ENCODE assay signal across 8 cellular contexts in genomic region chr12:94147991-94148840, GRCh38. TPM values are rescaled to one million over a fixed set of nuclear protein-coding genes. Genes with fewer than 3 reads are reported as not detected.
A peak's percentile ranks its signal among the peaks of the same experiment; 100 is the strongest.
DNase-seq lines count a peak whose midpoint lies in the region; ATAC-seq, FAIRE-seq and TF ChIP-seq lines count a peak whose summit lies in the region.

Gene PLXNC1, plus strand, starts transcription at chr12:94148577. Its CDS starts 395 bp downstream, at chr12:94148972.

- H3K9ac ChIP-seq in ES-I3 (ENCODE audit: low read depth, low read length), result peak within 1 kb of the TSS; percentile 71
- peak within 1 kb of the TSS; percentile 96 for H3K9ac ChIP-seq in MM.1S (ENCODE audit: low read length)

- H2AFZ ChIP-seq in MM.1S (ENCODE audit: low read length), result peak within 1 kb of the TSS; percentile 74

- no peak for FAIRE-seq in HTR-8/SVneo (lab: Jason Lieb, UNC)

- no peaks in the 10 kb centered on the region for H3K36me3 ChIP-seq in ES-I3 (ENCODE audit: insufficient read depth, low read length)
- H3K36me3 ChIP-seq in MM.1S (replicated peaks; ENCODE audit: insufficient read depth, low read length), result no peaks in the 10 kb centered on the region; the same call in 1 of the 2 replicates
- H3K36me3 ChIP-seq in kidney epithelial cell (ENCODE audit: control insufficient read depth, insufficient read depth, low read length), result no peaks in the 10 kb centered on the region

- peaks cover 46% of the 10 kb centered on the region for H3K79me2 ChIP-seq in MM.1S (ENCODE audit: low read length)

- peak within 1 kb of the TSS; percentile 94 for H3K4me3 Mint-ChIP-seq in central memory CD8-positive, alpha-beta T cell

- no peaks in the 10 kb centered on the region for H4K20me1 ChIP-seq in MM.1S (ENCODE audit: insufficient read depth, low read length)

- H3K27me3 ChIP-seq in MM.1S (replicated peaks; ENCODE audit: insufficient read depth, low read length) (no peaks in the 10 kb centered on the region), kidney epithelial cell (ENCODE audit: control insufficient read depth, insufficient read depth, low read length) (peaks cover 59% of the 10 kb centered on the region)

- peaks cover 29% of the 10 kb centered on the region for H3F3A ChIP-seq in MM.1S (ENCODE audit: insufficient read depth, low read length)

- no peaks in the 10 kb centered on the region for H3K27me3 Mint-ChIP-seq in central memory CD8-positive, alpha-beta T cell

- H3K4me1 ChIP-seq in ES-I3 (ENCODE audit: insufficient read depth, low read length) (peaks cover 14% of the 10 kb centered on the region; the same call in 1 of the 2 replicates), MM.1S (ENCODE audit: low read length) (peaks cover 20% of the 10 kb centered on the region)

- H3K9me3 ChIP-seq in ES-I3 (ENCODE audit: control insufficient read depth, insufficient read depth, low read length) (no peaks in the 10 kb centered on the region), MM.1S (replicated peaks; ENCODE audit: insufficient read depth, low read length) (no peaks in the 10 kb centered on the region)

- H3K27ac ChIP-seq in MM.1S (ENCODE audit: low read length), result peak within 1 kb of the TSS; percentile 82

- peak within 1 kb of the TSS; percentile 93 for H3K4me2 ChIP-seq in MM.1S (ENCODE audit: low read depth, low read length)

- ATAC-seq in GM21723 (IDR thresholded peaks at IDR 0.05; ENCODE audit: unreplicated experiment), result peak; percentile 35
- peak; percentile 63 to 64 for ATAC-seq in activated CD4-positive, CD25-positive, alpha-beta regulatory T cell treated with anti-CD3 and anti-CD28 coated beads, Interleukin-2, amount 50 U/mL, for 24 hours
- ATAC-seq in central memory CD8-positive, alpha-beta T cell (replicated peaks; ENCODE audit: extremely low read depth, poor library complexity, severe bottlenecking), result peak; percentile 62

- H3K4me3 ChIP-seq in MM.1S (ENCODE audit: low read length) (peak within 1 kb of the TSS; percentile 91), kidney epithelial cell (ENCODE audit: low read depth, low read length) (peak within 1 kb of the TSS; percentile 40)

- H3K36me3 Mint-ChIP-seq in central memory CD8-positive, alpha-beta T cell (ENCODE audit: insufficient read depth), result peaks cover 7% of the 10 kb centered on the region

- H3K9me3 Mint-ChIP-seq in central memory CD8-positive, alpha-beta T cell, result no peaks in the 10 kb centered on the region

- H3K9me2 ChIP-seq in MM.1S (replicated peaks; ENCODE audit: insufficient read depth, low read length), result no peaks in the 10 kb centered on the region

- no peak within 1 kb of the TSS for H3K27ac Mint-ChIP-seq in central memory CD8-positive, alpha-beta T cell (ENCODE audit: low read depth)

- no peak for TF ChIP-seq CTCF in MM.1S (IDR thresholded peaks at IDR 0.05; ENCODE audit: low read length)
- no peak for TF ChIP-seq CTCF in kidney epithelial cell (IDR thresholded peaks at IDR 0.05; ENCODE audit: insufficient read depth, low read length, poor library complexity, severe bottlenecking)

- H3K4me1 Mint-ChIP-seq in central memory CD8-positive, alpha-beta T cell, result peaks cover 20% of the 10 kb centered on the region

- DNase-seq in MM.1S, result peak; percentile 81
- peak; percentile 33 to 47 for DNase-seq in central memory CD8-positive, alpha-beta T cell (ENCODE audit: low spot score in 2 of 2)
- DNase-seq in kidney epithelial cell (ENCODE audit: low read depth), result no peak
- peak; percentile 84 for DNase-seq in stimulated activated CD4-positive, alpha-beta T cell treated with anti-CD3 and anti-CD28 coated beads, Interleukin-15, amount 100 ng/mL, for 24 hours
- no peak for DNase-seq in HTR-8/SVneo (ENCODE audit: insufficient read length, low spot score)

RNA-seq across cellular contexts. Expression of gene PLXNC1, which starts in this region (rescaled TPM):
- 0.21 and 0.55 TPM in 2 replicates for total RNA-seq in kidney epithelial cell

Comparison
In these comparisons a context has a peak if more than half of its experiments do, and no peak if none do; other contexts are left out.
1. DNase-seq: peak in MM.1S (single experiment), central memory CD8-positive, alpha-beta T cell (2 of 2) and stimulated activated CD4-positive, alpha-beta T cell treated with anti-CD3 and anti-CD28 coated beads, Interleukin-15, amount 100 ng/mL, for 24 hours (single experiment); none in kidney epithelial cell (single experiment) and HTR-8/SVneo (single experiment).
2. Peak in every context shown above with its lines, with median percentiles within 50 percentile points of each other: ATAC-seq.